1 cellular context compared by ENCODE assay signal in genomic region chr2:174764281-174765063, GRCh38.
TF ChIP-seq lines count a peak whose summit lies in the region.

CHRNA1 (minus strand) TSS chr2:174764472; CDS start chr2:174764394, 78 bp downstream.

TF ChIP-seq in GM12878, 131 proteins besides CTCF, POLR2A, EP300 and RAD21 (continued from another document):
- TF ChIP-seq MLLT1 (IDR thresholded peaks at IDR 0.05) (0 out of 2 replicates have a peak, but pooled peaks have one; percentile 29), SMC3 (IDR thresholded peaks at IDR 0.05; ENCODE audit: borderline replicate concordance, low read length) (0 out of 2 replicates have a peak, but pooled peaks have one; percentile 9), PAX8 (IDR thresholded peaks at IDR 0.05) (no peak), BHLHE40 (IDR thresholded peaks at IDR 0.05; ENCODE audit: borderline replicate concordance in 1 of 2, low read depth in 2 of 2, low read length in 1 of 2) (0 out of 4 replicates have a peak, but pooled peaks of 1 of the 2 experiments have one; percentile 8), ZSCAN29 (IDR thresholded peaks at IDR 0.05) (no peak), SPI1 (IDR thresholded peaks at IDR 0.05; ENCODE audit: borderline replicate concordance, insufficient read depth, low read depth, low read length) (peak; percentile 89), IKZF1 (conservative IDR thresholded peaks at IDR 0.05) (peak; percentile 68), IRF3 (IDR thresholded peaks at IDR 0.05) (no peak), RUNX3 (IDR thresholded peaks at IDR 0.05; ENCODE audit: low read length) (peak; percentile 88), MTA2 (IDR thresholded peaks at IDR 0.05; ENCODE audit: low read depth) (peak; percentile 54; the same call in 1 of the 2 replicates), NR2F1 (conservative IDR thresholded peaks at IDR 0.05) (peak; percentile 59; the same call in 1 of the 2 replicates), GATAD2B (conservative IDR thresholded peaks at IDR 0.05; ENCODE audit: low read depth) (0 out of 2 replicates have a peak, but pooled peaks have one; percentile 32), ZNF687 (IDR thresholded peaks at IDR 0.05) (no peak), MEF2A (IDR thresholded peaks at IDR 0.05; ENCODE audit: insufficient read depth, low read depth, low read length) (no peak), EED (IDR thresholded peaks at IDR 0.05; ENCODE audit: low read depth) (0 out of 2 replicates have a peak, but pooled peaks have one; percentile 36), JUND (IDR thresholded peaks at IDR 0.05; ENCODE audit: low read depth, low read length) (no peak), PAX5 (IDR thresholded peaks at IDR 0.05; ENCODE audit: borderline replicate concordance, low read depth, low read length) (no peak), DPF2 (IDR thresholded peaks at IDR 0.05) (peak; percentile 44; the same call in 1 of the 2 replicates), NBN (IDR thresholded peaks at IDR 0.05) (0 out of 2 replicates have a peak, but pooled peaks have one; percentile 26), ZBTB33 (IDR thresholded peaks at IDR 0.05) (no peak), BCL11A (IDR thresholded peaks at IDR 0.05; ENCODE audit: low read depth, low read length) (peak; percentile 44; the same call in 1 of the 2 replicates)
